Comparison of ENCODE assay signal across 12 cellular contexts in the genomic region with DNA sequence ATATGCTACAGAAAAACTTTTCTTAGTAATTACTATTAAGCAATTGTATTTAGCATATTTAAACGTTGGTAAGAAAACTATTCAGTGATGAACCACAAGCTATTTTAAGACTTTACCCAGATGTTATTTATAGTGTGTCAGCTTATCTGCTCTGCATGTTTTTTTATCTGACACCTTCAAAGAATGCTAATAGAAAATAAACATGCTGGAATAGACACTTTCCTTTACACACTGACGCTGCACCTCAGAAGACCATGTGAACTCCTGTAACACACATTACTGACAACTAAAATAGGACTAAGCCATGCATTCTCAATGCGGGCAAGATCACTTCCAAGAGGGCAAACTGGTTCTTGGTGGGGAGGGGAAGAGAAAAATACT. TPM values are rescaled to one million over a fixed set of nuclear protein-coding genes. Genes with fewer than 3 reads are reported as not detected.
DNase-seq lines count a peak whose midpoint lies in the region; ATAC-seq and TF ChIP-seq lines count a peak whose summit lies in the region.
"Had no signal": no experiment of that assay in that cellular context is flagged by ENCODE, and none has a peak within 500 bp of the region (broad histone marks: within the 10 kb centered on the region; RNA-seq: fewer than 3 reads in every experiment).

No MANE protein-coding gene starts in this region.

- H3K27me3 ChIP-seq in Loucy (ENCODE audit: insufficient read depth, low read length, poor library complexity, severe bottlenecking) (no peaks in the 10 kb centered on the region), left ventricle myocardium inferior (ENCODE audit: low read depth) (no peaks in the 10 kb centered on the region)
- H3K27me3 ChIP-seq: right lobe of liver had no signal

- peaks cover 33% of the 10 kb centered on the region for H3K36me3 Mint-ChIP-seq in activated naive CD8-positive, alpha-beta T cell treated with anti-CD3 and anti-CD28 coated beads, Interleukin-2, amount 10 ng/mL, durations not matched to agents 7 days and 5 days
- peaks cover 21% of the 10 kb centered on the region for H3K36me3 Mint-ChIP-seq in activated naive CD8-positive, alpha-beta T cell treated with anti-CD3 and anti-CD28 coated beads for 36 hours
- H3K36me3 Mint-ChIP-seq in WTC11, result peaks cover 2% of the 10 kb centered on the region; the same call in 1 of the 2 replicates

- POLR2A ChIA-PET in activated naive CD8-positive, alpha-beta T cell treated with anti-CD3 and anti-CD28 coated beads, Interleukin-2, amount 10 ng/mL, durations not matched to agents 7 days and 5 days (lab: Charles Lee), result no interaction called here
- POLR2A ChIA-PET in WTC11 (lab: Charles Lee), result no interaction called here

- H3K27me3 Mint-ChIP-seq in activated naive CD8-positive, alpha-beta T cell treated with anti-CD3 and anti-CD28 coated beads, Interleukin-2, amount 10 ng/mL, durations not matched to agents 7 days and 5 days, result no peaks in the 10 kb centered on the region
- H3K27me3 Mint-ChIP-seq in activated naive CD8-positive, alpha-beta T cell treated with anti-CD3 and anti-CD28 coated beads for 36 hours, result no peaks in the 10 kb centered on the region
- no peaks in the 10 kb centered on the region for H3K27me3 Mint-ChIP-seq in WTC11 (ENCODE audit: low read depth)
- H3K27me3 Mint-ChIP-seq: activated naive CD8-positive, alpha-beta T cell treated with anti-CD3 and anti-CD28 coated beads, Interleukin-2, amount 50 U/mL, for 24 hours; T-cell had no signal

- H3K27ac ChIP-seq in left ventricle myocardium inferior (replicated peaks), result peak overlapping the region; percentile 73
- H3K27ac ChIP-seq: right lobe of liver had no signal

- ATAC-seq in activated naive CD8-positive, alpha-beta T cell treated with anti-CD3 and anti-CD28 coated beads, Interleukin-2, amount 10 ng/mL, durations not matched to agents 7 days and 5 days (ENCODE audit: low read depth), result no peak
- ATAC-seq in WTC11 (no peak), GM21447 (IDR thresholded peaks at IDR 0.05; ENCODE audit: unreplicated experiment) (no peak)
- ATAC-seq: activated naive CD8-positive, alpha-beta T cell treated with anti-CD3 and anti-CD28 coated beads, Interleukin-2, amount 50 U/mL, for 24 hours; right lobe of liver; T-cell had no signal

- peaks cover 4% of the 10 kb centered on the region for H4K20me1 ChIP-seq in Loucy (ENCODE audit: insufficient read depth, low read length, poor library complexity, severe bottlenecking)

- CTCF ChIA-PET in WTC11 (lab: Charles Lee), result no interaction called here

- peaks cover 11% of the 10 kb centered on the region for H3K9me3 Mint-ChIP-seq in activated naive CD8-positive, alpha-beta T cell treated with anti-CD3 and anti-CD28 coated beads, Interleukin-2, amount 10 ng/mL, durations not matched to agents 7 days and 5 days
- H3K9me3 Mint-ChIP-seq in activated naive CD8-positive, alpha-beta T cell treated with anti-CD3 and anti-CD28 coated beads for 36 hours, result peaks cover 17% of the 10 kb centered on the region
- H3K9me3 Mint-ChIP-seq in WTC11, result peaks cover 5% of the 10 kb centered on the region

- H3K9ac ChIP-seq in Loucy (ENCODE audit: low read depth, low read length, poor library complexity, severe bottlenecking), result peak overlapping the region; percentile 52

- H3K9me2 ChIP-seq in Loucy (replicated peaks; ENCODE audit: low read depth, low read length), result no peaks in the 10 kb centered on the region

- no peak overlapping the region for H2AFZ ChIP-seq in Loucy (ENCODE audit: low read length)

- H3K79me2 ChIP-seq in Loucy (ENCODE audit: insufficient read depth, low read length), result peaks cover 99% of the 10 kb centered on the region

- H3K9me3 ChIP-seq in Loucy (ENCODE audit: insufficient read depth, low read depth, low read length) (no peaks in the 10 kb centered on the region), left ventricle myocardium inferior (replicated peaks) (peaks cover 5% of the 10 kb centered on the region)
- H3K9me3 ChIP-seq: right lobe of liver had no signal

- peaks cover 6% of the 10 kb centered on the region; the same call in 1 of the 2 replicates for H3F3A ChIP-seq in Loucy (ENCODE audit: low read depth)

- H3K4me1 ChIP-seq in Loucy (ENCODE audit: insufficient read depth, low read length, poor library complexity, severe bottlenecking) (peaks cover 47% of the 10 kb centered on the region), left ventricle myocardium inferior (peaks cover 85% of the 10 kb centered on the region)

- no peak overlapping the region for H3K4me3 Mint-ChIP-seq in activated naive CD8-positive, alpha-beta T cell treated with anti-CD3 and anti-CD28 coated beads, Interleukin-2, amount 10 ng/mL, durations not matched to agents 7 days and 5 days
- H3K4me3 Mint-ChIP-seq in activated naive CD8-positive, alpha-beta T cell treated with anti-CD3 and anti-CD28 coated beads for 36 hours, result no peak overlapping the region
- no peak overlapping the region for H3K4me3 Mint-ChIP-seq in WTC11
- H3K4me3 Mint-ChIP-seq: activated naive CD8-positive, alpha-beta T cell treated with anti-CD3 and anti-CD28 coated beads, Interleukin-2, amount 50 U/mL, for 24 hours had no signal

- peak overlapping the region; percentile 2 for H3K27ac Mint-ChIP-seq in activated naive CD8-positive, alpha-beta T cell treated with anti-CD3 and anti-CD28 coated beads, Interleukin-2, amount 10 ng/mL, durations not matched to agents 7 days and 5 days
- no peak overlapping the region for H3K27ac Mint-ChIP-seq in activated naive CD8-positive, alpha-beta T cell treated with anti-CD3 and anti-CD28 coated beads for 36 hours
- H3K27ac Mint-ChIP-seq in WTC11, result no peak overlapping the region; the same call in 1 of the 2 replicates
- H3K27ac Mint-ChIP-seq: activated naive CD8-positive, alpha-beta T cell treated with anti-CD3 and anti-CD28 coated beads, Interleukin-2, amount 50 U/mL, for 24 hours; T-cell had no signal

- intact Hi-C loops in left ventricle myocardium inferior (cut with micrococcal nuclease), result no loop called here

- peaks cover 19% of the 10 kb centered on the region for H3K4me1 Mint-ChIP-seq in activated naive CD8-positive, alpha-beta T cell treated with anti-CD3 and anti-CD28 coated beads, Interleukin-2, amount 10 ng/mL, durations not matched to agents 7 days and 5 days
- peaks cover 26% of the 10 kb centered on the region for H3K4me1 Mint-ChIP-seq in activated naive CD8-positive, alpha-beta T cell treated with anti-CD3 and anti-CD28 coated beads for 36 hours
- H3K4me1 Mint-ChIP-seq in WTC11, result peaks cover 16% of the 10 kb centered on the region

- H3K36me3 ChIP-seq in Loucy (ENCODE audit: insufficient read depth, low read length), result no peaks in the 10 kb centered on the region; the same call in 1 of the 2 replicates
- no peaks in the 10 kb centered on the region for H3K36me3 ChIP-seq in left ventricle myocardium inferior
- H3K36me3 ChIP-seq: right lobe of liver had no signal

- no peak for DNase-seq in activated naive CD8-positive, alpha-beta T cell treated with anti-CD3 and anti-CD28 coated beads, Interleukin-2, amount 10 ng/mL, durations not matched to agents 7 days and 5 days
- DNase-seq in activated naive CD8-positive, alpha-beta T cell treated with anti-CD3 and anti-CD28 coated beads for 36 hours, result no peak
- DNase-seq in left ventricle myocardium inferior (no peak), WTC11 (ENCODE audit: low spot score) (no peak), mucosa of gallbladder (ENCODE audit: low spot score) (no peak)
- DNase-seq in activated CD4-positive, alpha-beta T cell treated with anti-CD3 and anti-CD28 coated beads, Interleukin-2, amount 50 U/mL, for 4 hours, result no peak
- DNase-seq: activated naive CD8-positive, alpha-beta T cell treated with anti-CD3 and anti-CD28 coated beads, Interleukin-2, amount 50 U/mL, for 24 hours; NCI-H1694; right lobe of liver; T-cell had no signal

- peak overlapping the region; percentile 29 for H3K4me3 ChIP-seq in Loucy (ENCODE audit: low read length, poor library complexity, severe bottlenecking)
- H3K4me3 ChIP-seq in left ventricle myocardium inferior, result peak overlapping the region; percentile 38
- H3K4me3 ChIP-seq: right lobe of liver had no signal

- TF ChIP-seq CTCF in Loucy (conservative IDR thresholded peaks at IDR 0.05; ENCODE audit: low read length) (no peak), left ventricle myocardium inferior (IDR thresholded peaks at IDR 0.05; ENCODE audit: borderline replicate concordance) (no peak), WTC11 (IDR thresholded peaks at IDR 0.05) (no peak)

- peak overlapping the region; percentile 77 for H3K4me2 ChIP-seq in Loucy (ENCODE audit: low read depth, low read length, poor library complexity, severe bottlenecking)

TF ChIP-seq in WTC11, 78 proteins besides CTCF, POLR2A, EP300 and RAD21 (continues in another document):
- TF ChIP-seq TEAD1 (CRISPR knock-in tag; IDR thresholded peaks at IDR 0.05) (no peak), HMGA2 (CRISPR knock-in tag; IDR thresholded peaks at IDR 0.05) (no peak), GRHL2 (CRISPR knock-in tag; IDR thresholded peaks at IDR 0.05; ENCODE audit: insufficient replicate concordance, severe bottlenecking) (no peak)
- TF ChIP-seq, protein P1, sequence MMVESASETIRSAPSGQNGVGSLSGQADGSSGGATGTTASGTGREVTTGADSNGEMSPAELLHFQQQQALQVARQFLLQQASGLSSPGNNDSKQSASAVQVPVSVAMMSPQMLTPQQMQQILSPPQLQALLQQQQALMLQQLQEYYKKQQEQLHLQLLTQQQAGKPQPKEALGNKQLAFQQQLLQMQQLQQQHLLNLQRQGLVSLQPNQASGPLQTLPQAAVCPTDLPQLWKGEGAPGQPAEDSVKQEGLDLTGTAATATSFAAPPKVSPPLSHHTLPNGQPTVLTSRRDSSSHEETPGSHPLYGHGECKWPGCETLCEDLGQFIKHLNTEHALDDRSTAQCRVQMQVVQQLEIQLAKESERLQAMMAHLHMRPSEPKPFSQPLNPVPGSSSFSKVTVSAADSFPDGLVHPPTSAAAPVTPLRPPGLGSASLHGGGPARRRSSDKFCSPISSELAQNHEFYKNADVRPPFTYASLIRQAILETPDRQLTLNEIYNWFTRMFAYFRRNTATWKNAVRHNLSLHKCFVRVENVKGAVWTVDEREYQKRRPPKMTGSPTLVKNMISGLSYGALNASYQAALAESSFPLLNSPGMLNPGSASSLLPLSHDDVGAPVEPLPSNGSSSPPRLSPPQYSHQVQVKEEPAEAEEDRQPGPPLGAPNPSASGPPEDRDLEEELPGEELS (CRISPR knock-in tag; IDR thresholded peaks at IDR 0.05), result no peak

RNA-seq across cellular contexts. Expression of a gene that starts 38.3 kb away (rescaled TPM):
- 10 to 100 TPM; 30.6 to 31.7 TPM for total RNA-seq in activated naive CD8-positive, alpha-beta T cell treated with anti-CD3 and anti-CD28 coated beads, Interleukin-2, amount 10 ng/mL, durations not matched to agents 7 days and 5 days
- total RNA-seq in activated naive CD8-positive, alpha-beta T cell treated with anti-CD3 and anti-CD28 coated beads for 36 hours, result 10 to 100 TPM; 14.9 to 15.7 TPM
- total RNA-seq in left ventricle myocardium inferior (30.6 TPM), WTC11 (2021) (17.2 to 20.0 TPM (median 19.0 TPM) in 3 replicates), mucosa of gallbladder (36.1 TPM)
